In the genomic region with DNA sequence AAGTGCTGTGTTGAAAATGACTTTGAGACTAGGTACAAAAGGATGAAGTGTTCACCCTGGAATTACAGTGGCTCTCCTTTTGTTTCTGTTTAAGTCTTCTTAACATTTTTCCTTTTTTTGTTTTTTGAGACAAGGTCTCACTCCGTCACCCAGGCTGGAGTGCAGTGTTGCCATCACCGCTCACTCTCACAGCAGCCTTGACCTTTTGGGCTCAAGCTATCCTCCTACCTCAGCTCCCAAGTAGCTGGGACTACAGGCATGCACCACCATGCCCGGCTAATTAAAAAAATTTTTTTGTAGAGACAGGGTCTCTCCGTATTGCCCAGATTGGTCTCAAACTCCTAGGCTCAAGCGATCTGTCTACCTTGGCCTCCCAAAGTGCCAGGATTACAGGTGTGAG, we compare ENCODE assay signal across 39 cellular contexts.
"Had no signal": no experiment of that assay in that cellular context is flagged by ENCODE, and none has a peak within 500 bp of the region (broad histone marks: within the 10 kb centered on the region; RNA-seq: fewer than 3 reads in every experiment).

No MANE protein-coding gene starts in this region.

- H3K4me1 Mint-ChIP-seq: activated naive CD4-positive, alpha-beta T cell treated with anti-CD3 and anti-CD28 coated beads, Interleukin-2, amount 10 ng/mL, durations not matched to agents 7 days and 5 days; activated naive CD8-positive, alpha-beta T cell treated with anti-CD3 and anti-CD28 coated beads for 36 hours; activated T-helper 17 cell treated with anti-CD3 and anti-CD28 coated beads, Interleukin-2, amount 50 U/mL, for 72 hours had no signal

- H3K4me3 Mint-ChIP-seq: activated naive CD4-positive, alpha-beta T cell treated with anti-CD3 and anti-CD28 coated beads for 36 hours; activated naive CD4-positive, alpha-beta T cell treated with anti-CD3 and anti-CD28 coated beads, Interleukin-2, amount 10 ng/mL, durations not matched to agents 7 days and 5 days; activated naive CD4-positive, alpha-beta T cell treated with anti-CD3 and anti-CD28 coated beads, Interleukin-2, amount 50 U/mL, for 24 hours; activated naive CD8-positive, alpha-beta T cell; activated naive CD8-positive, alpha-beta T cell treated with anti-CD3 and anti-CD28 coated beads for 36 hours; activated naive CD8-positive, alpha-beta T cell treated with anti-CD3 and anti-CD28 coated beads, Interleukin-2, amount 10 ng/mL, durations not matched to agents 7 days and 5 days; activated naive CD8-positive, alpha-beta T cell treated with anti-CD3 and anti-CD28 coated beads, Interleukin-2, amount 50 U/mL, for 24 hours; activated T-cell treated with anti-CD3 and anti-CD28 coated beads, Interleukin-2, amount 50 U/mL, for 24 hours; activated T-cell treated with anti-CD3 and anti-CD28 coated beads, Interleukin-2, amount 50 U/mL, for 4 hours; activated T-cell treated with anti-CD3 and anti-CD28 coated beads, Interleukin-2, amount 50 U/mL, for 72 hours; activated T-helper 1 cell treated with anti-CD3 and anti-CD28 coated beads, Interleukin-12 subunit alpha, Interleukin-12 subunit beta, Interleukin-2, Interleukin-4 antibody, amounts not matched to agents 30 ng/mL and 10 ng/mL and 1 ng/mL, durations not matched to agents 14 hours and 24 hours and 36 hours; activated T-helper 17 cell treated with anti-CD3 and anti-CD28 coated beads, Interleukin-2, amount 50 U/mL, for 72 hours; brain; central memory CD8-positive, alpha-beta T cell had no signal

- H3K4me3 ChIP-seq: ascending aorta, body of pancreas, breast epithelium, cardiac muscle cell had no signal

- H3K36me3 Mint-ChIP-seq: activated naive CD4-positive, alpha-beta T cell treated with anti-CD3 and anti-CD28 coated beads, Interleukin-2, amount 10 ng/mL, durations not matched to agents 7 days and 5 days; activated naive CD4-positive, alpha-beta T cell treated with anti-CD3 and anti-CD28 coated beads, Interleukin-2, amount 50 U/mL, for 24 hours had no signal

- DNase-seq: activated effector memory CD4-positive, alpha-beta T cell treated with anti-CD3 and anti-CD28 coated beads, Interleukin-2, amount 50 U/mL, for 16 hours; activated effector memory CD4-positive, alpha-beta T cell treated with Interleukin-2 at 50 U/mL for 16 hours; activated gamma-delta T cell; activated gamma-delta T cell treated with Interleukin-2 at 50 U/mL for 16 hours; activated naive CD4-positive, alpha-beta T cell; activated naive CD4-positive, alpha-beta T cell treated with anti-CD3 and anti-CD28 coated beads for 36 hours; activated naive CD4-positive, alpha-beta T cell treated with anti-CD3 and anti-CD28 coated beads, Interleukin-2, amount 10 ng/mL, durations not matched to agents 7 days and 5 days; activated naive CD4-positive, alpha-beta T cell treated with anti-CD3 and anti-CD28 coated beads, Interleukin-2, amount 50 U/mL, for 16 hours; activated naive CD4-positive, alpha-beta T cell treated with Interleukin-2 at 50 U/mL for 16 hours; activated naive CD8-positive, alpha-beta T cell treated with anti-CD3 and anti-CD28 coated beads for 36 hours; activated naive CD8-positive, alpha-beta T cell treated with anti-CD3 and anti-CD28 coated beads, Interleukin-2, amount 10 ng/mL, durations not matched to agents 7 days and 5 days; activated naive CD8-positive, alpha-beta T cell treated with anti-CD3 and anti-CD28 coated beads, Interleukin-2, amount 50 U/mL, for 24 hours; activated T-cell treated with anti-CD3 and anti-CD28 coated beads, Interleukin-2, amount 50 U/mL, for 1 hour; activated T-cell treated with anti-CD3 and anti-CD28 coated beads, Interleukin-2, amount 50 U/mL, for 24 hours; activated T-cell treated with anti-CD3 and anti-CD28 coated beads, Interleukin-2, amount 50 U/mL, for 4 hours; activated T-cell treated with anti-CD3 and anti-CD28 coated beads, Interleukin-2, amount 50 U/mL, for 48 hours; activated T-cell treated with anti-CD3 and anti-CD28 coated beads, Interleukin-2, amount 50 U/mL, for 72 hours; amniotic stem cell; amygdala; anterior cingulate cortex; aorta; body of pancreas; brain microvascular endothelial cell; caudate nucleus; central memory CD4-positive, alpha-beta T cell; cerebellar nuclear complex had no signal

- FAIRE-seq: astrocyte, bronchial epithelial cell had no signal

- H3K9me3 ChIP-seq: ascending aorta, body of pancreas, breast epithelium had no signal

- H3K27ac ChIP-seq: ascending aorta, body of pancreas, brain microvascular endothelial cell, breast epithelium, cardiac muscle cell had no signal

- H3K27ac Mint-ChIP-seq: activated naive CD4-positive, alpha-beta T cell treated with anti-CD3 and anti-CD28 coated beads for 36 hours; activated naive CD4-positive, alpha-beta T cell treated with anti-CD3 and anti-CD28 coated beads, Interleukin-2, amount 10 ng/mL, durations not matched to agents 7 days and 5 days; activated naive CD4-positive, alpha-beta T cell treated with anti-CD3 and anti-CD28 coated beads, Interleukin-2, amount 50 U/mL, for 24 hours; activated naive CD4-positive, alpha-beta T cell treated with anti-CD3 and anti-CD28 coated beads, Interleukin-2, amount 50 U/mL, for 72 hours; activated naive CD8-positive, alpha-beta T cell; activated naive CD8-positive, alpha-beta T cell treated with anti-CD3 and anti-CD28 coated beads for 36 hours; activated naive CD8-positive, alpha-beta T cell treated with anti-CD3 and anti-CD28 coated beads, Interleukin-2, amount 10 ng/mL, durations not matched to agents 7 days and 5 days; activated naive CD8-positive, alpha-beta T cell treated with anti-CD3 and anti-CD28 coated beads, Interleukin-2, amount 50 U/mL, for 24 hours; activated T-cell treated with anti-CD3 and anti-CD28 coated beads, Interleukin-2, amount 50 U/mL, for 24 hours; activated T-cell treated with anti-CD3 and anti-CD28 coated beads, Interleukin-2, amount 50 U/mL, for 72 hours; activated T-helper 1 cell treated with anti-CD3 and anti-CD28 coated beads, Interleukin-12 subunit alpha, Interleukin-12 subunit beta, Interleukin-2, Interleukin-4 antibody, amounts not matched to agents 30 ng/mL and 10 ng/mL and 1 ng/mL, durations not matched to agents 14 hours and 24 hours and 36 hours; activated T-helper 17 cell treated with anti-CD3 and anti-CD28 coated beads, Interleukin-2, amount 50 U/mL, for 72 hours; activated T-helper 2 cell treated with anti-CD3 and anti-CD28 coated beads, Interferon-gamma antibody, Interleukin-2, Interleukin-4, amounts not matched to agents 10 μg/mL and 5 μg/mL and 100 μg/mL, durations not matched to agents 14 hours and 24 hours and 36 hours; brain had no signal

- H3K36me3 ChIP-seq: ascending aorta, brain microvascular endothelial cell, breast epithelium had no signal

- H3K9me3 Mint-ChIP-seq: activated naive CD4-positive, alpha-beta T cell treated with anti-CD3 and anti-CD28 coated beads for 36 hours; activated naive CD4-positive, alpha-beta T cell treated with anti-CD3 and anti-CD28 coated beads, Interleukin-2, amount 10 ng/mL, durations not matched to agents 7 days and 5 days; activated naive CD4-positive, alpha-beta T cell treated with anti-CD3 and anti-CD28 coated beads, Interleukin-2, amount 50 U/mL, for 24 hours; activated naive CD4-positive, alpha-beta T cell treated with anti-CD3 and anti-CD28 coated beads, Interleukin-2, amount 50 U/mL, for 72 hours; activated naive CD8-positive, alpha-beta T cell treated with anti-CD3 and anti-CD28 coated beads for 36 hours; activated naive CD8-positive, alpha-beta T cell treated with anti-CD3 and anti-CD28 coated beads, Interleukin-2, amount 10 ng/mL, durations not matched to agents 7 days and 5 days; activated naive CD8-positive, alpha-beta T cell treated with anti-CD3 and anti-CD28 coated beads, Interleukin-2, amount 50 U/mL, for 24 hours; activated T-cell treated with anti-CD3 and anti-CD28 coated beads, Interleukin-2, amount 50 U/mL, for 24 hours; activated T-cell treated with anti-CD3 and anti-CD28 coated beads, Interleukin-2, amount 50 U/mL, for 4 hours; activated T-cell treated with anti-CD3 and anti-CD28 coated beads, Interleukin-2, amount 50 U/mL, for 72 hours; activated T-helper 1 cell treated with anti-CD3 and anti-CD28 coated beads, Interleukin-12 subunit alpha, Interleukin-12 subunit beta, Interleukin-2, Interleukin-4 antibody, amounts not matched to agents 30 ng/mL and 10 ng/mL and 1 ng/mL, durations not matched to agents 14 hours and 24 hours and 36 hours; activated T-helper 17 cell treated with anti-CD3 and anti-CD28 coated beads, Interleukin-2, amount 50 U/mL, for 72 hours; activated T-helper 2 cell treated with anti-CD3 and anti-CD28 coated beads, Interferon-gamma antibody, Interleukin-2, Interleukin-4, amounts not matched to agents 10 μg/mL and 5 μg/mL and 100 μg/mL, durations not matched to agents 14 hours and 24 hours and 36 hours; central memory CD8-positive, alpha-beta T cell had no signal

- ATAC-seq: activated naive CD4-positive, alpha-beta T cell treated with anti-CD3 and anti-CD28 coated beads, Interleukin-2, amount 50 U/mL, for 72 hours; activated naive CD8-positive, alpha-beta T cell treated with anti-CD3 and anti-CD28 coated beads, Interleukin-2, amount 50 U/mL, for 24 hours; activated T-cell treated with anti-CD3 and anti-CD28 coated beads, Interleukin-2, amount 50 U/mL, for 4 hours; activated T-cell treated with anti-CD3 and anti-CD28 coated beads, Interleukin-2, amount 50 U/mL, for 72 hours; activated T-helper 17 cell treated with anti-CD3 and anti-CD28 coated beads, Interleukin-2, amount 50 U/mL, for 72 hours; body of pancreas had no signal

- H3K4me1 ChIP-seq: body of pancreas, breast epithelium had no signal

- H3K27me3 Mint-ChIP-seq: activated naive CD4-positive, alpha-beta T cell treated with anti-CD3 and anti-CD28 coated beads, Interleukin-2, amount 10 ng/mL, durations not matched to agents 7 days and 5 days; activated naive CD4-positive, alpha-beta T cell treated with anti-CD3 and anti-CD28 coated beads, Interleukin-2, amount 50 U/mL, for 24 hours; activated naive CD8-positive, alpha-beta T cell; activated naive CD8-positive, alpha-beta T cell treated with anti-CD3 and anti-CD28 coated beads for 36 hours; activated naive CD8-positive, alpha-beta T cell treated with anti-CD3 and anti-CD28 coated beads, Interleukin-2, amount 10 ng/mL, durations not matched to agents 7 days and 5 days; activated naive CD8-positive, alpha-beta T cell treated with anti-CD3 and anti-CD28 coated beads, Interleukin-2, amount 50 U/mL, for 24 hours; activated T-cell treated with anti-CD3 and anti-CD28 coated beads, Interleukin-2, amount 50 U/mL, for 24 hours; activated T-helper 17 cell treated with anti-CD3 and anti-CD28 coated beads, Interleukin-2, amount 50 U/mL, for 72 hours; brain; central memory CD8-positive, alpha-beta T cell had no signal

- H3K27me3 ChIP-seq: ascending aorta, body of pancreas, brain microvascular endothelial cell, breast epithelium, cardiac muscle cell had no signal
